In genomic region chr16:88110875-88111494, GRCh38 we compare ENCODE assay signal across 7 cellular contexts.
DNase-seq lines count a peak whose midpoint lies in the region; ATAC-seq and TF ChIP-seq lines count a peak whose summit lies in the region.
"Not testable (repeated sequence)": the region's sequence is repeated elsewhere in the genome, so short reads cannot be mapped to it uniquely, and the experiment has no call there.

No MANE protein-coding gene starts in this region.

- not testable (repeated sequence) for H3K36me3 Mint-ChIP-seq in CD4-positive, alpha-beta T cell (ENCODE audit: low read depth); T-helper 17 cell (ENCODE audit: low read depth); activated CD8-positive, alpha-beta memory T cell treated with anti-CD3 and anti-CD28 coated beads, Interleukin-2, amount 10 ng/mL, durations not matched to agents 7 days and 5 days; activated naive CD8-positive, alpha-beta T cell treated with anti-CD3 and anti-CD28 coated beads, Interleukin-2, amount 10 ng/mL, durations not matched to agents 7 days and 5 days; immature natural killer cell; naive thymus-derived CD4-positive, alpha-beta T cell

- H3K9ac ChIP-seq in neuronal stem cell (ENCODE audit: low read depth, low read length, poor library complexity) = peak overlapping the region; percentile 21

- not testable (repeated sequence) for H3K4me3 Mint-ChIP-seq in CD4-positive, alpha-beta T cell; T-helper 17 cell; activated CD8-positive, alpha-beta memory T cell treated with anti-CD3 and anti-CD28 coated beads, Interleukin-2, amount 10 ng/mL, durations not matched to agents 7 days and 5 days; activated naive CD8-positive, alpha-beta T cell treated with anti-CD3 and anti-CD28 coated beads, Interleukin-2, amount 10 ng/mL, durations not matched to agents 7 days and 5 days; immature natural killer cell; naive thymus-derived CD4-positive, alpha-beta T cell

- not testable (repeated sequence) for H3K18ac ChIP-seq in neuronal stem cell (ENCODE audit: low read length)

- H3K4me1 ChIP-seq in naive thymus-derived CD4-positive, alpha-beta T cell (ENCODE audit: control insufficient read depth in 2 of 2, insufficient read depth in 2 of 2, low read length in 2 of 2); neuronal stem cell (ENCODE audit: control insufficient read depth in 2 of 2, insufficient read depth in 1 of 2, low read depth in 1 of 2, low read length in 2 of 2): not testable (repeated sequence)

- peaks cover 10% of the 10 kb centered on the region for H3K4me1 Mint-ChIP-seq in CD4-positive, alpha-beta T cell (ENCODE audit: low read depth)
- not testable (repeated sequence) for H3K4me1 Mint-ChIP-seq in T-helper 17 cell; activated CD8-positive, alpha-beta memory T cell treated with anti-CD3 and anti-CD28 coated beads, Interleukin-2, amount 10 ng/mL, durations not matched to agents 7 days and 5 days; activated naive CD8-positive, alpha-beta T cell treated with anti-CD3 and anti-CD28 coated beads, Interleukin-2, amount 10 ng/mL, durations not matched to agents 7 days and 5 days
- peaks cover 12 to 15% of the 10 kb centered on the region in 2 donors for H3K4me1 Mint-ChIP-seq in immature natural killer cell
- peaks cover 0 to 16% (median 1%) of the 10 kb centered on the region in 7 donors for H3K4me1 Mint-ChIP-seq in naive thymus-derived CD4-positive, alpha-beta T cell

- POLR2A ChIA-PET in CD4-positive, alpha-beta T cell (lab: Charles Lee); activated naive CD8-positive, alpha-beta T cell treated with anti-CD3 and anti-CD28 coated beads, Interleukin-2, amount 10 ng/mL, durations not matched to agents 7 days and 5 days (lab: Charles Lee); naive thymus-derived CD4-positive, alpha-beta T cell (lab: Charles Lee): not testable (repeated sequence)

- not testable (repeated sequence) for H4K8ac ChIP-seq in neuronal stem cell (ENCODE audit: low read depth, low read length)

- H3K27ac Mint-ChIP-seq in CD4-positive, alpha-beta T cell; T-helper 17 cell; activated CD8-positive, alpha-beta memory T cell treated with anti-CD3 and anti-CD28 coated beads, Interleukin-2, amount 10 ng/mL, durations not matched to agents 7 days and 5 days; activated naive CD8-positive, alpha-beta T cell treated with anti-CD3 and anti-CD28 coated beads, Interleukin-2, amount 10 ng/mL, durations not matched to agents 7 days and 5 days: not testable (repeated sequence)
- H3K27ac Mint-ChIP-seq in immature natural killer cell = peak overlapping the region in 3 of 6 donors; percentile 22 to 86 (median 81)
- peak overlapping the region in 3 of 9 donors; percentile 14 to 61 (median 14) for H3K27ac Mint-ChIP-seq in naive thymus-derived CD4-positive, alpha-beta T cell

- CTCF ChIA-PET in CD4-positive, alpha-beta T cell (lab: Charles Lee); activated CD8-positive, alpha-beta memory T cell treated with anti-CD3 and anti-CD28 coated beads, Interleukin-2, amount 10 ng/mL, durations not matched to agents 7 days and 5 days (lab: Charles Lee); naive thymus-derived CD4-positive, alpha-beta T cell (lab: Charles Lee): not testable (repeated sequence)

- not testable (repeated sequence) for H4K91ac ChIP-seq in neuronal stem cell (ENCODE audit: low read depth, low read length, poor library complexity)

- peak overlapping the region; percentile 73 for H2AFZ ChIP-seq in neuronal stem cell (ENCODE audit: low read length)

- not testable (repeated sequence) for H3K79me1 ChIP-seq in neuronal stem cell (ENCODE audit: low read depth, low read length)

- not testable (repeated sequence) for H2BK120ac ChIP-seq in neuronal stem cell (ENCODE audit: low read depth, low read length)

- H3K9me3 Mint-ChIP-seq in CD4-positive, alpha-beta T cell; activated CD8-positive, alpha-beta memory T cell treated with anti-CD3 and anti-CD28 coated beads, Interleukin-2, amount 10 ng/mL, durations not matched to agents 7 days and 5 days (ENCODE audit: low read depth); activated naive CD8-positive, alpha-beta T cell treated with anti-CD3 and anti-CD28 coated beads, Interleukin-2, amount 10 ng/mL, durations not matched to agents 7 days and 5 days; immature natural killer cell; naive thymus-derived CD4-positive, alpha-beta T cell: not testable (repeated sequence)

- H3K27ac ChIP-seq in CD4-positive, alpha-beta T cell (ENCODE audit: low read depth, low read length); naive thymus-derived CD4-positive, alpha-beta T cell (ENCODE audit: low read depth, low read length); neuronal stem cell (replicated peaks; ENCODE audit: low read length): not testable (repeated sequence)

- not testable (repeated sequence) for H2BK5ac ChIP-seq in neuronal stem cell (ENCODE audit: low read length)

- H3K36me3 ChIP-seq in naive thymus-derived CD4-positive, alpha-beta T cell (ENCODE audit: control insufficient read depth in 2 of 3, insufficient read depth in 3 of 3, low read length in 3 of 3); neuronal stem cell (replicated peaks in 1 of 2; ENCODE audit: control insufficient read depth in 2 of 2, insufficient read depth in 2 of 2, low read length in 2 of 2): not testable (repeated sequence)

- H3K4ac ChIP-seq in neuronal stem cell (ENCODE audit: low read length) = not testable (repeated sequence)

- peak overlapping the region; percentile 94 for H3K14ac ChIP-seq in neuronal stem cell (ENCODE audit: low read length)

- DNase-seq in CD4-positive, alpha-beta T cell; T-helper 17 cell; neuronal stem cell (ENCODE audit: low spot score): not testable (repeated sequence)
- DNase-seq in activated CD8-positive, alpha-beta memory T cell treated with anti-CD3 and anti-CD28 coated beads, Interleukin-2, amount 10 ng/mL, durations not matched to agents 7 days and 5 days = peak; percentile 48
- DNase-seq in activated naive CD8-positive, alpha-beta T cell treated with anti-CD3 and anti-CD28 coated beads, Interleukin-2, amount 10 ng/mL, durations not matched to agents 7 days and 5 days = peak; percentile 54
- DNase-seq in immature natural killer cell = peak; percentile 30 to 45 (median 35)
- peak in 3 of 9 donors; percentile 3 to 13 (median 11) for DNase-seq in naive thymus-derived CD4-positive, alpha-beta T cell

- H2AK5ac ChIP-seq in neuronal stem cell (ENCODE audit: low read depth, low read length) = not testable (repeated sequence)

- not testable (repeated sequence) for H3K27me3 ChIP-seq in CD4-positive, alpha-beta T cell (ENCODE audit: control insufficient read depth, insufficient read depth, low read length); naive thymus-derived CD4-positive, alpha-beta T cell (ENCODE audit: control insufficient read depth in 2 of 2, insufficient read depth in 2 of 2, low read length in 2 of 2); neuronal stem cell (ENCODE audit: control insufficient read depth in 3 of 3, insufficient read depth in 3 of 3, low read depth in 1 of 3, low read length in 3 of 3)

- not testable (repeated sequence) for H3K4me2 ChIP-seq in neuronal stem cell (ENCODE audit: insufficient read depth, low read length, poor library complexity, severe bottlenecking)

- not testable (repeated sequence) for H3K27me3 Mint-ChIP-seq in CD4-positive, alpha-beta T cell; activated CD8-positive, alpha-beta memory T cell treated with anti-CD3 and anti-CD28 coated beads, Interleukin-2, amount 10 ng/mL, durations not matched to agents 7 days and 5 days; activated naive CD8-positive, alpha-beta T cell treated with anti-CD3 and anti-CD28 coated beads, Interleukin-2, amount 10 ng/mL, durations not matched to agents 7 days and 5 days; immature natural killer cell (ENCODE audit: low read depth in 3 of 3); naive thymus-derived CD4-positive, alpha-beta T cell
- H3K27me3 Mint-ChIP-seq in T-helper 17 cell = peaks cover 16% of the 10 kb centered on the region

- H3K4me3 ChIP-seq in naive thymus-derived CD4-positive, alpha-beta T cell (ENCODE audit: low read length); neuronal stem cell (ENCODE audit: low read length in 2 of 2): not testable (repeated sequence)

- not testable (repeated sequence) for H2BK15ac ChIP-seq in neuronal stem cell (ENCODE audit: low read length)

- ATAC-seq in CD4-positive, alpha-beta T cell (ENCODE audit: poor library complexity) = peak; percentile 63
- ATAC-seq in T-helper 17 cell = peak; percentile 55
- peak; percentile 57 for ATAC-seq in activated CD8-positive, alpha-beta memory T cell treated with anti-CD3 and anti-CD28 coated beads, Interleukin-2, amount 10 ng/mL, durations not matched to agents 7 days and 5 days
- ATAC-seq in activated naive CD8-positive, alpha-beta T cell treated with anti-CD3 and anti-CD28 coated beads, Interleukin-2, amount 10 ng/mL, durations not matched to agents 7 days and 5 days (ENCODE audit: low read depth) = peak; percentile 88
- peak; percentile 60 for ATAC-seq in naive thymus-derived CD4-positive, alpha-beta T cell

- H2BK12ac ChIP-seq in neuronal stem cell (ENCODE audit: low read length) = not testable (repeated sequence)

- intact Hi-C loops in CD4-positive, alpha-beta T cell (cut with DNase I, micrococcal nuclease); naive thymus-derived CD4-positive, alpha-beta T cell (cut with micrococcal nuclease): not testable (repeated sequence)

- no CpG with 5 or more reads among the region's 21 CpGs for WGBS in neuronal stem cell (ENCODE audit: extremely low coverage in 2 of 2, insufficient read length in 2 of 2, insufficient replicate concordance in 1 of 2), 2 donors

- not testable (repeated sequence) for H3K9me3 ChIP-seq in CD4-positive, alpha-beta T cell (ENCODE audit: control insufficient read depth, low read length); T-helper 17 cell (ENCODE audit: control insufficient read depth, low read length, poor library complexity, severe bottlenecking); naive thymus-derived CD4-positive, alpha-beta T cell (ENCODE audit: control insufficient read depth in 2 of 3, low read length in 3 of 3); neuronal stem cell (replicated peaks in 1 of 2; ENCODE audit: control insufficient read depth in 2 of 2, insufficient read depth in 1 of 2, low read depth in 1 of 2, low read length in 2 of 2)

- TF ChIP-seq CTCF in CD4-positive, alpha-beta T cell (IDR thresholded peaks at IDR 0.05) = not testable (repeated sequence)

- H3K23ac ChIP-seq in neuronal stem cell (ENCODE audit: low read depth, low read length, poor library complexity) = not testable (repeated sequence)
